21 cellular contexts compared by ENCODE assay signal in the genomic region with DNA sequence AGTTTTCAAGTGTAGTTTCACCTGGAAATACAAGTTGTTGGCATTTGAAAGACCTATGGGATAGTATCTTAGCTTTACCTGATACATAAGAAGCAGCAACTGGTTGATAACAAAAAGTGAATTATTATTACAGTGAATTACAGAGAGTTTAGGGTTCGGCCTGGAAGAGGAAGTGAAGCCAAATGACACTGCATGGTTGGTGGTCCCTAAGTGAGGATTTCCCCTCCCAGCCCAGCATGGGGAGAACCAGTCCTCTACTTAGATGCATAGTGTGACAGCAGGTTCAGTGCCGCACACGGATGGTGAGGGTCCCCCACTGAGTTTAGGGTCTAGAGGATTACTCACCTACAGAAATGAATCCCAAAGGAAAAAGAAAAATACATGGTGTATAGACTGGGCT. TPM values are rescaled to one million over a fixed set of nuclear protein-coding genes. Genes with fewer than 3 reads are reported as not detected.
A peak's percentile ranks its signal among the peaks of the same experiment; 100 is the strongest.
DNase-seq lines count a peak whose midpoint lies in the region; ATAC-seq, FAIRE-seq and TF ChIP-seq lines count a peak whose summit lies in the region.
"Had no signal": no experiment of that assay in that cellular context is flagged by ENCODE, and none has a peak within 500 bp of the region (broad histone marks: within the 10 kb centered on the region; RNA-seq: fewer than 3 reads in every experiment).

No MANE protein-coding gene starts in this region.

- no peaks in the 10 kb centered on the region for H3K4me1 ChIP-seq in esophagus muscularis mucosa

- no peaks in the 10 kb centered on the region for H3K36me3 ChIP-seq in esophagus muscularis mucosa

- DNase-seq in GM18507 (ENCODE audit: extremely low spot score, insufficient read length, low read depth) (no peak), MV-4-11 (lab: John Stamatoyannopoulos, UW) (peak; percentile 4), esophagus muscularis mucosa (ENCODE audit: extremely low spot score) (peak; percentile 8), Right ventricle myocardium inferior (ENCODE audit: missing footprints) (no peak), progenitor cell of endocrine pancreas (ENCODE audit: low spot score, unreplicated experiment) (no peak)
- no peak for DNase-seq in stimulated activated naive B cell treated with anti-CD40 and anti-IgM and Interleukin-4, amounts not matched to agents 10 μg/mL and 1 μg/mL and 100 μg/mL, for 72 hours
- no peak for DNase-seq in activated naive CD4-positive, alpha-beta T cell treated with Interleukin-2 at 50 U/mL for 16 hours
- DNase-seq: AML-193; CD4-positive, alpha-beta memory T cell; DMS153; DMS79; GDM1; HFFc6; IMR-90; KBM-7 had no signal

- peak; percentile 15 for FAIRE-seq in GM18507 (lab: Jason Lieb, UNC)
- FAIRE-seq: A204.1, H54 had no signal

- no peak overlapping the region for H3K4me3 ChIP-seq in esophagus muscularis mucosa
- H3K4me3 ChIP-seq: BLaER1, GM23338 had no signal

- no peak overlapping the region for H3K27ac ChIP-seq in esophagus muscularis mucosa (replicated peaks in 1 of 4)
- H3K27ac ChIP-seq: BLaER1 had no signal

- TF ChIP-seq EP300 in esophagus muscularis mucosa (IDR thresholded peaks at IDR 0.05), result no peak

- H3K4me3 Mint-ChIP-seq in stimulated activated naive B cell treated with anti-CD40 and anti-IgM and Interleukin-4, amounts not matched to agents 10 μg/mL and 1 μg/mL and 100 μg/mL, for 72 hours, result no peak overlapping the region
- no peak overlapping the region for H3K4me3 Mint-ChIP-seq in progenitor cell of endocrine pancreas (ENCODE audit: low read depth)
- H3K4me3 Mint-ChIP-seq: CD14-positive monocyte; CD4-positive, alpha-beta memory T cell; GM23338; HFFc6 had no signal

- ATAC-seq in stimulated activated naive B cell treated with anti-CD40 and anti-IgM and Interleukin-4, amounts not matched to agents 10 μg/mL and 1 μg/mL and 100 μg/mL, for 72 hours (replicated peaks), result peak; percentile 85 to 88
- no peak for ATAC-seq in Right ventricle myocardium inferior
- ATAC-seq: GM23338, HCT116 had no signal

- H3K27ac Mint-ChIP-seq in stimulated activated naive B cell treated with anti-CD40 and anti-IgM and Interleukin-4, amounts not matched to agents 10 μg/mL and 1 μg/mL and 100 μg/mL, for 72 hours, result peak overlapping the region; percentile 60
- H3K27ac Mint-ChIP-seq in progenitor cell of endocrine pancreas, result no peak overlapping the region
- H3K27ac Mint-ChIP-seq: CD14-positive monocyte, GM23338, HFFc6 had no signal

- TF ChIP-seq POLR2A in esophagus muscularis mucosa (IDR thresholded peaks at IDR 0.05; ENCODE audit: low read depth), result no peak

- H3K9me3 Mint-ChIP-seq in stimulated activated naive B cell treated with anti-CD40 and anti-IgM and Interleukin-4, amounts not matched to agents 10 μg/mL and 1 μg/mL and 100 μg/mL, for 72 hours, result peaks cover 0 to 4% of the 10 kb centered on the region in 2 donors
- H3K9me3 Mint-ChIP-seq in progenitor cell of endocrine pancreas (ENCODE audit: low read depth), result peaks cover 8% of the 10 kb centered on the region
- H3K9me3 Mint-ChIP-seq: GM23338 had no signal

- 61% methylated on average over 3 of the region's 3 CpGs for WGBS in esophagus muscularis mucosa

- peaks cover 0 to 6% (median 0%) of the 10 kb centered on the region in 4 donors for H3K9me3 ChIP-seq in esophagus muscularis mucosa

- peaks cover 25 to 41% of the 10 kb centered on the region in 2 donors for H3K4me1 Mint-ChIP-seq in stimulated activated naive B cell treated with anti-CD40 and anti-IgM and Interleukin-4, amounts not matched to agents 10 μg/mL and 1 μg/mL and 100 μg/mL, for 72 hours
- no peaks in the 10 kb centered on the region for H3K4me1 Mint-ChIP-seq in progenitor cell of endocrine pancreas (ENCODE audit: low read depth)
- H3K4me1 Mint-ChIP-seq: CD4-positive, alpha-beta memory T cell had no signal

- peaks cover 0 to 10% of the 10 kb centered on the region in 2 donors for H3K36me3 Mint-ChIP-seq in stimulated activated naive B cell treated with anti-CD40 and anti-IgM and Interleukin-4, amounts not matched to agents 10 μg/mL and 1 μg/mL and 100 μg/mL, for 72 hours
- no peaks in the 10 kb centered on the region for H3K36me3 Mint-ChIP-seq in progenitor cell of endocrine pancreas (ENCODE audit: insufficient read depth)

- no peak for TF ChIP-seq CTCF in esophagus muscularis mucosa (IDR thresholded peaks at IDR 0.05)
- TF ChIP-seq CTCF in progenitor cell of endocrine pancreas (IDR thresholded peaks at IDR 0.05; ENCODE audit: unreplicated experiment), result no peak

- peaks cover 0 to 13% (median 0%) of the 10 kb centered on the region in 4 donors for H3K27me3 ChIP-seq in esophagus muscularis mucosa
- H3K27me3 ChIP-seq: BLaER1 had no signal

- intact Hi-C loops in esophagus muscularis mucosa (cut with DNase I), result no loop called here
- intact Hi-C loops in Right ventricle myocardium inferior (cut with DNase I), result no loop called here

- H3K27me3 Mint-ChIP-seq in stimulated activated naive B cell treated with anti-CD40 and anti-IgM and Interleukin-4, amounts not matched to agents 10 μg/mL and 1 μg/mL and 100 μg/mL, for 72 hours, result peaks cover 0 to 5% of the 10 kb centered on the region in 2 donors
- H3K27me3 Mint-ChIP-seq in progenitor cell of endocrine pancreas, result peaks cover 14% of the 10 kb centered on the region

RNA-seq across cellular contexts. Expression of gene HLA-DPB1, which starts 18.1 kb away (rescaled TPM):
- total RNA-seq in esophagus muscularis mucosa (10 to 100 TPM; 38.6 to 95.8 (median 61.7) TPM), Right ventricle myocardium inferior (38.4 TPM), progenitor cell of endocrine pancreas (13.5 and 17.9 TPM in 2 replicates)

RNA-seq across cellular contexts. Expression of gene HLA-DPA1, which starts 20.4 kb away (rescaled TPM):
- total RNA-seq in esophagus muscularis mucosa (10 to 100 TPM; 28.5 to 91.3 (median 65.9) TPM), Right ventricle myocardium inferior (42.8 TPM), progenitor cell of endocrine pancreas (0.89 and 1.8 TPM in 2 replicates)
- total RNA-seq: IMR-90 had no signal

Comparison
In these comparisons a context has a peak if more than half of its experiments do, and no peak if none do; other contexts are left out.
1. DNase-seq: peak in MV-4-11 (single experiment) and esophagus muscularis mucosa (single experiment); none in GM18507 (single experiment), stimulated activated naive B cell treated with anti-CD40 and anti-IgM and Interleukin-4, amounts not matched to agents 10 μg/mL and 1 μg/mL and 100 μg/mL, for 72 hours (single experiment), Right ventricle myocardium inferior (single experiment), activated naive CD4-positive, alpha-beta T cell treated with Interleukin-2 at 50 U/mL for 16 hours (single experiment) and progenitor cell of endocrine pancreas (single experiment).
2. RNA of gene HLA-DPA1, which starts 20.4 kb away (total RNA-seq): 28.5 to 91.3 TPM in esophagus muscularis mucosa and 42.8 TPM in Right ventricle myocardium inferior (single experiment); 0.89 to 1.8 TPM in progenitor cell of endocrine pancreas; every median in the first group is over 10 times any median in the second.